19 cellular contexts compared by ENCODE assay signal in the genomic region with DNA sequence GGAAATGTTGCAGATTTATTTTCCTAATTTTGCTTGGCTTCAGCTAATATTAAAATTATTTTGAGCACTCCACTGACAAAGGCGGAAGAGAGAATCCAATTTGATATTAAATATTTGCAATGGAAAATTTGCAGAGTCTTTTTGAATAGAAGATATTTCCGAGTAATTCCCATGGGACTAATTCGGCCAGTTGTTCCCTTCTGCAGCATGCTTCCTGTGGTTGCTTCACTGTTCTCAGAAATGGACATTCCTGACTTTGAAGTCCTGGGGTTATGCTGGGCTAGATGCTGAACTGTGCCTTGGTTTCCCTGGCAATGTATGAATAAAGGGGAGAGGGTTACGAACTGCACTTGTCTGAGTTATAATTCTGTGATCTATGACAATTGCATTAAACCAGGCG.
DNase-seq lines count a peak whose midpoint lies in the region; ATAC-seq and TF ChIP-seq lines count a peak whose summit lies in the region.
"Had no signal": no experiment of that assay in that cellular context is flagged by ENCODE, and none has a peak within 500 bp of the region (broad histone marks: within the 10 kb centered on the region; RNA-seq: fewer than 3 reads in every experiment).

No MANE protein-coding gene starts in this region.

- TF ChIP-seq CTCF in fibroblast of pulmonary artery (IDR thresholded peaks at IDR 0.05; ENCODE audit: low read length, missing control alignments), result no peak

- H3K36me3 ChIP-seq in SK-N-MC (ENCODE audit: insufficient read depth, low read length) (no peaks in the 10 kb centered on the region), aorta (ENCODE audit: control insufficient read depth in 1 of 2, insufficient read depth in 2 of 2, low read length in 1 of 2) (no peaks in the 10 kb centered on the region)
- H3K36me3 ChIP-seq: esophagus squamous epithelium, MG63 had no signal

- no peaks in the 10 kb centered on the region for H3K4me1 ChIP-seq in aorta (ENCODE audit: control insufficient read depth in 1 of 2, insufficient read depth in 2 of 2, low read length in 2 of 2)

- DNase-seq in SK-N-MC (ENCODE audit: low read depth, low spot score) (no peak), fibroblast of pulmonary artery (ENCODE audit: low read depth) (peak; percentile 79), myocyte (ENCODE audit: low read depth) (peak; percentile 78), aorta (no peak), hippocampal formation (lab: John Stamatoyannopoulos, UW) (no peak)
- DNase-seq in activated naive CD4-positive, alpha-beta T cell (lab: John Stamatoyannopoulos, UW), result no peak
- DNase-seq: activated CD4-positive, alpha-beta T cell treated with anti-CD3 and anti-CD28 coated beads for 36 hours; activated CD8-positive, alpha-beta memory T cell treated with anti-CD3 and anti-CD28 coated beads, Interleukin-2, amount 50 U/mL, for 4 hours; activated gamma-delta T cell treated with Interleukin-2 at 50 U/mL for 16 hours; CD4-positive, alpha-beta memory T cell; DND-41; esophagus squamous epithelium; MG63; NCI-H187; NCI-H446; stimulated activated CD4-positive, alpha-beta T cell treated with anti-CD3 and anti-CD28 coated beads, Interleukin-4, amount 100 ng/mL, for 4 hours; T1000 had no signal

- H3K9me3 ChIP-seq in SK-N-MC (ENCODE audit: low read depth, low read length), result no peaks in the 10 kb centered on the region
- no peaks in the 10 kb centered on the region for H3K9me3 ChIP-seq in aorta (ENCODE audit: control insufficient read depth, low read length)
- H3K9me3 ChIP-seq: esophagus squamous epithelium, MG63 had no signal

- H3K27ac ChIP-seq in SK-N-MC, result no peak overlapping the region
- no peak overlapping the region for H3K27ac ChIP-seq in aorta (ENCODE audit: low read depth in 1 of 2, low read length in 2 of 2)

- peak overlapping the region; percentile 52 for H3K4me3 ChIP-seq in SK-N-MC
- H3K4me3 ChIP-seq in fibroblast of pulmonary artery (replicated peaks; ENCODE audit: low read depth, low read length), result no peak overlapping the region
- H3K4me3 ChIP-seq in aorta (ENCODE audit: low read length in 2 of 2), result no peak overlapping the region
- H3K4me3 ChIP-seq: esophagus squamous epithelium, MG63 had no signal

- WGBS in aorta, 2 donors, result 69 to 75% methylated on average over 5 of the region's 5 CpGs

- intact Hi-C loops in aorta (cut with DNase I), result no loop called here

- H3K27me3 ChIP-seq in aorta (ENCODE audit: control insufficient read depth in 1 of 2, insufficient read depth in 2 of 2, low read length in 1 of 2), result no peaks in the 10 kb centered on the region
- H3K27me3 ChIP-seq: esophagus squamous epithelium, MG63 had no signal

- H3K9ac ChIP-seq in SK-N-MC (ENCODE audit: insufficient read length), result no peak overlapping the region

- ATAC-seq in aorta (ENCODE audit: low FRiP score) (peak; percentile 51), GM19324 (IDR thresholded peaks at IDR 0.05; ENCODE audit: low FRiP score, unreplicated experiment) (no peak)
- ATAC-seq: activated CD4-positive, alpha-beta T cell treated with anti-CD3 and anti-CD28 coated beads for 36 hours; HepG2 had no signal

Comparison
In these comparisons a context has a peak if more than half of its experiments do, and no peak if none do; other contexts are left out.
1. DNase-seq: peak in fibroblast of pulmonary artery (single experiment) and myocyte (single experiment); none in SK-N-MC (single experiment), aorta (0 of 2), activated naive CD4-positive, alpha-beta T cell (0 of 4) and hippocampal formation (0 of 2).